In genomic region chr1:231332761-231333160, GRCh38 we compare ENCODE assay signal across 1 cellular context.
TF ChIP-seq lines count a peak whose summit lies in the region.

No MANE protein-coding gene starts in this region.

TF ChIP-seq in HepG2, 621 proteins besides CTCF, POLR2A, EP300 and RAD21:
- TF ChIP-seq GATA4 (IDR thresholded peaks at IDR 0.05; ENCODE audit: borderline replicate concordance, low read depth) (no peak), MXI1 (IDR thresholded peaks at IDR 0.05; ENCODE audit: borderline replicate concordance, low read depth, low read length) (no peak), ZNF383 (CRISPR knock-in tag; IDR thresholded peaks at IDR 0.05; ENCODE audit: borderline replicate concordance) (no peak), ARNT2 (CRISPR knock-in tag; IDR thresholded peaks at IDR 0.05; ENCODE audit: low read depth) (no peak), SNAI1 (CRISPR knock-in tag; IDR thresholded peaks at IDR 0.05; ENCODE audit: borderline replicate concordance) (no peak), ISX (CRISPR knock-in tag; conservative IDR thresholded peaks at IDR 0.05) (no peak), TRAFD1 (CRISPR knock-in tag; IDR thresholded peaks at IDR 0.05; ENCODE audit: borderline replicate concordance) (no peak), ZZZ3 (CRISPR knock-in tag; IDR thresholded peaks at IDR 0.05; ENCODE audit: borderline replicate concordance) (no peak), PRMT3 (CRISPR knock-in tag; IDR thresholded peaks at IDR 0.05; ENCODE audit: borderline replicate concordance, low read depth) (no peak), GFI1 (CRISPR knock-in tag; IDR thresholded peaks at IDR 0.05; ENCODE audit: borderline replicate concordance) (no peak), ZNF101 (CRISPR knock-in tag; IDR thresholded peaks at IDR 0.05; ENCODE audit: borderline replicate concordance, low read depth) (no peak), ZSCAN9 (CRISPR knock-in tag; IDR thresholded peaks at IDR 0.05; ENCODE audit: borderline replicate concordance) (no peak), ZNF879 (CRISPR knock-in tag; IDR thresholded peaks at IDR 0.05) (no peak), ZNF766 (CRISPR knock-in tag; IDR thresholded peaks at IDR 0.05; ENCODE audit: borderline replicate concordance) (no peak), ZNF773 (CRISPR knock-in tag; IDR thresholded peaks at IDR 0.05; ENCODE audit: borderline replicate concordance) (no peak), ZNF891 (CRISPR knock-in tag; IDR thresholded peaks at IDR 0.05) (no peak), NONO (IDR thresholded peaks at IDR 0.05) (no peak), NONO (CRISPR knock-in tag; conservative IDR thresholded peaks at IDR 0.05) (no peak), EHMT2 (IDR thresholded peaks at IDR 0.05; ENCODE audit: borderline replicate concordance, low read depth, low read length) (no peak), MAFG (CRISPR knock-in tag; IDR thresholded peaks at IDR 0.05) (no peak)
